10 cellular contexts compared by ENCODE assay signal in genomic region chr15:85592148-85592547, GRCh38.
DNase-seq lines count a peak whose midpoint lies in the region; ATAC-seq and TF ChIP-seq lines count a peak whose summit lies in the region.
"Had no signal": no experiment of that assay in that cellular context is flagged by ENCODE, and none has a peak within 500 bp of the region (broad histone marks: within the 10 kb centered on the region; RNA-seq: fewer than 3 reads in every experiment).

No MANE protein-coding gene starts in this region.

- intact Hi-C loops in sigmoid colon (cut with DNase I) (no loop called here), adrenal gland (cut with DNase I) (no loop called here)
- intact Hi-C loops in activated CD4-positive, alpha-beta memory T cell treated with anti-CD3 and anti-CD28 coated beads for 36 hours (cut with micrococcal nuclease): no loop called here

- TF ChIP-seq EP300 in gastroesophageal sphincter (IDR thresholded peaks at IDR 0.05) (no peak), sigmoid colon (IDR thresholded peaks at IDR 0.05) (no peak)

- H3K36me3 ChIP-seq in GM23338 (ENCODE audit: insufficient read depth) (no peaks in the 10 kb centered on the region), gastroesophageal sphincter (peaks cover 0 to 2% of the 10 kb centered on the region in 2 donors), sigmoid colon (no peaks in the 10 kb centered on the region), adrenal gland (replicated peaks in 1 of 2) (peaks cover 0 to under 1% of the 10 kb centered on the region in 2 donors)

- TF ChIP-seq POLR2A in gastroesophageal sphincter (IDR thresholded peaks at IDR 0.05) (no peak), sigmoid colon (IDR thresholded peaks at IDR 0.05) (no peak), adrenal gland (IDR thresholded peaks at IDR 0.05) (no peak)

- POLR2A ChIA-PET in activated CD4-positive, alpha-beta memory T cell treated with anti-CD3 and anti-CD28 coated beads for 36 hours (lab: Charles Lee): no interaction called here

- no peak for ATAC-seq in GM23338
- peak; percentile 94 for ATAC-seq in SK-N-SH treated with all-trans-retinoic acid at 6 μM for 48 hours
- no peak for ATAC-seq in gastroesophageal sphincter
- ATAC-seq in HG03196 (IDR thresholded peaks at IDR 0.05; ENCODE audit: unreplicated experiment): no peak
- ATAC-seq in HG02610 (IDR thresholded peaks at IDR 0.05; ENCODE audit: unreplicated experiment): no peak
- ATAC-seq: stimulated activated naive CD8-positive, alpha-beta T cell treated with anti-CD3 and anti-CD28 coated beads, Interleukin-15, Interleukin-2, amounts not matched to agents 100 U/mL and 50 U/mL, for 24 hours had no signal

- no peak overlapping the region for H2AFZ ChIP-seq in GM23338

- peaks cover 2% of the 10 kb centered on the region; the same call in 1 of the 3 replicates for H3K36me3 Mint-ChIP-seq in GM23338 (ENCODE audit: low read depth)
- H3K36me3 Mint-ChIP-seq in activated CD4-positive, alpha-beta memory T cell treated with anti-CD3 and anti-CD28 coated beads for 36 hours: peaks cover 19% of the 10 kb centered on the region

- no peaks in the 10 kb centered on the region for H3K9me3 Mint-ChIP-seq in GM23338
- H3K9me3 Mint-ChIP-seq in activated CD4-positive, alpha-beta memory T cell treated with anti-CD3 and anti-CD28 coated beads for 36 hours: no peaks in the 10 kb centered on the region

- H3K4me3 ChIP-seq in GM23338 (no peak overlapping the region), gastroesophageal sphincter (no peak overlapping the region), sigmoid colon (no peak overlapping the region), adrenal gland (no peak overlapping the region)

- H3K4me1 ChIP-seq in GM23338 (ENCODE audit: insufficient read depth): peaks cover 13% of the 10 kb centered on the region; the same call in 1 of the 2 replicates
- H3K4me1 ChIP-seq in gastroesophageal sphincter: peaks cover 25 to 87% (median 26%) of the 10 kb centered on the region in 3 donors
- H3K4me1 ChIP-seq in sigmoid colon: peaks cover 0 to 39% (median 29%) of the 10 kb centered on the region in 4 donors
- peaks cover 0 to 14% of the 10 kb centered on the region in 2 donors for H3K4me1 ChIP-seq in adrenal gland (replicated peaks in 1 of 2)

- peaks cover 4% of the 10 kb centered on the region; the same call in 1 of the 2 replicates for H4K20me1 ChIP-seq in GM23338 (replicated peaks; ENCODE audit: insufficient read depth)

- TF ChIP-seq CTCF in GM23338 (conservative IDR thresholded peaks at IDR 0.05; ENCODE audit: low read depth in 2 of 2): peak; percentile 30 to 36; a peak in 2 of 4 replicates
- TF ChIP-seq CTCF in gastroesophageal sphincter (IDR thresholded peaks at IDR 0.05): peak in 2 of 4 experiments; percentile 36 to 42
- TF ChIP-seq CTCF in sigmoid colon (IDR thresholded peaks at IDR 0.05): no peak
- peak in 3 of 6 experiments; percentile 24 to 35 (median 28) for TF ChIP-seq CTCF in adrenal gland (IDR thresholded peaks at IDR 0.05)

- no peak overlapping the region for H3K27ac Mint-ChIP-seq in GM23338
- no peak overlapping the region for H3K27ac Mint-ChIP-seq in activated CD4-positive, alpha-beta memory T cell treated with anti-CD3 and anti-CD28 coated beads for 36 hours

- H3K27ac ChIP-seq in GM23338 (ENCODE audit: low read depth): no peak overlapping the region
- H3K27ac ChIP-seq in gastroesophageal sphincter: peak overlapping the region; percentile 30 to 61 (median 50)
- peak overlapping the region in 3 of 4 donors; percentile 39 to 46 (median 43) for H3K27ac ChIP-seq in sigmoid colon
- peak overlapping the region in 1 of 5 donors; percentile 32 for H3K27ac ChIP-seq in adrenal gland

- no peak overlapping the region for H3K4me2 ChIP-seq in GM23338

- no peaks in the 10 kb centered on the region for H3K27me3 ChIP-seq in GM23338 (ENCODE audit: insufficient read depth)
- no peaks in the 10 kb centered on the region for H3K27me3 ChIP-seq in gastroesophageal sphincter
- H3K27me3 ChIP-seq in sigmoid colon: no peaks in the 10 kb centered on the region
- H3K27me3 ChIP-seq in adrenal gland: no peaks in the 10 kb centered on the region

- DNase-seq in GM23338 (ENCODE audit: low spot score) (peak; percentile 21), sigmoid colon (no peak), adrenal gland (no peak)
- DNase-seq in activated CD4-positive, alpha-beta memory T cell treated with anti-CD3 and anti-CD28 coated beads for 36 hours: no peak
- DNase-seq: activated naive CD4-positive, alpha-beta T cell treated with Interleukin-2 at 50 U/mL for 16 hours; stimulated activated naive CD8-positive, alpha-beta T cell treated with anti-CD3 and anti-CD28 coated beads, Interleukin-15, Interleukin-2, amounts not matched to agents 100 U/mL and 50 U/mL, for 24 hours had no signal

- CTCF ChIA-PET in activated CD4-positive, alpha-beta memory T cell treated with anti-CD3 and anti-CD28 coated beads for 36 hours (lab: Charles Lee): interaction anchor here (0.6 to 1.3 kb wide), 2 partner anchors 9 to 87 kb away, joined by 3 read pairs; no protein-coding TSS in a partner anchor

- H3K9me3 ChIP-seq in gastroesophageal sphincter: no peaks in the 10 kb centered on the region
- no peaks in the 10 kb centered on the region for H3K9me3 ChIP-seq in sigmoid colon
- H3K9me3 ChIP-seq in adrenal gland (replicated peaks in 1 of 3): no peaks in the 10 kb centered on the region

- H3F3A ChIP-seq in GM23338 (replicated peaks; ENCODE audit: low read depth): no peaks in the 10 kb centered on the region

- H3K4me3 Mint-ChIP-seq in GM23338: no peak overlapping the region
- H3K4me3 Mint-ChIP-seq in activated CD4-positive, alpha-beta memory T cell treated with anti-CD3 and anti-CD28 coated beads for 36 hours: no peak overlapping the region

- WGBS in gastroesophageal sphincter (ENCODE audit: low coverage in 1 of 2), 2 donors: 9 to 11% methylated on average over 3 of the region's 3 CpGs
- WGBS in sigmoid colon, 2 donors: 68 to 72% methylated on average over 3 of the region's 3 CpGs
- WGBS in adrenal gland, 4 donors: 30 to 43% (median 33%) methylated on average over 3 of the region's 3 CpGs

- H3K79me2 ChIP-seq in GM23338 (replicated peaks; ENCODE audit: insufficient read depth): no peaks in the 10 kb centered on the region

- no peaks in the 10 kb centered on the region for H3K9me2 ChIP-seq in GM23338 (ENCODE audit: insufficient read depth)

- no peaks in the 10 kb centered on the region for H3K27me3 Mint-ChIP-seq in GM23338 (ENCODE audit: insufficient read depth, low read depth, poor library complexity)
- no peaks in the 10 kb centered on the region for H3K27me3 Mint-ChIP-seq in activated CD4-positive, alpha-beta memory T cell treated with anti-CD3 and anti-CD28 coated beads for 36 hours

- peaks cover 13% of the 10 kb centered on the region; the same call in 2 of the 3 replicates for H3K4me1 Mint-ChIP-seq in GM23338
- H3K4me1 Mint-ChIP-seq in activated CD4-positive, alpha-beta memory T cell treated with anti-CD3 and anti-CD28 coated beads for 36 hours (ENCODE audit: low read depth): peaks cover 61% of the 10 kb centered on the region

TF ChIP-seq in GM23338, 12 proteins besides CTCF, POLR2A, EP300 and RAD21:
- TF ChIP-seq EZH2phosphoT487 (IDR thresholded peaks at IDR 0.05; ENCODE audit: unreplicated experiment): no peak
- no peak for TF ChIP-seq NANOG (IDR thresholded peaks at IDR 0.05; ENCODE audit: borderline replicate concordance)
- no peak for TF ChIP-seq STAT1 (IDR thresholded peaks at IDR 0.05; ENCODE audit: unreplicated experiment)
- no peak for TF ChIP-seq CREB1 (CRISPR knock-in tag; IDR thresholded peaks at IDR 0.05; ENCODE audit: low read depth)
- no peak for TF ChIP-seq JUNB (IDR thresholded peaks at IDR 0.05; ENCODE audit: unreplicated experiment)
- TF ChIP-seq EZH2 (IDR thresholded peaks at IDR 0.05; ENCODE audit: low read depth, unreplicated experiment): no peak

TF ChIP-seq in SK-N-SH treated with all-trans-retinoic acid at 6 μM for 48 hours, 23 proteins besides CTCF, POLR2A, EP300 and RAD21:
- TF ChIP-seq CSDC2 (CRISPR knock-in tag; IDR thresholded peaks at IDR 0.05) (no peak), BACH2 (CRISPR knock-in tag; IDR thresholded peaks at IDR 0.05; ENCODE audit: borderline replicate concordance) (no peak), GLIS3 (CRISPR knock-in tag; IDR thresholded peaks at IDR 0.05) (no peak), ISL1 (CRISPR knock-in tag; IDR thresholded peaks at IDR 0.05) (peak; percentile 32; the same call in 1 of the 2 replicates)

Comparison
In these comparisons a context has a peak if more than half of its experiments do, and no peak if none do; other contexts are left out.
1. CTCF ChIP-seq: peak in GM23338 (2 of 2); none in sigmoid colon (0 of 4).